In the genomic region with DNA sequence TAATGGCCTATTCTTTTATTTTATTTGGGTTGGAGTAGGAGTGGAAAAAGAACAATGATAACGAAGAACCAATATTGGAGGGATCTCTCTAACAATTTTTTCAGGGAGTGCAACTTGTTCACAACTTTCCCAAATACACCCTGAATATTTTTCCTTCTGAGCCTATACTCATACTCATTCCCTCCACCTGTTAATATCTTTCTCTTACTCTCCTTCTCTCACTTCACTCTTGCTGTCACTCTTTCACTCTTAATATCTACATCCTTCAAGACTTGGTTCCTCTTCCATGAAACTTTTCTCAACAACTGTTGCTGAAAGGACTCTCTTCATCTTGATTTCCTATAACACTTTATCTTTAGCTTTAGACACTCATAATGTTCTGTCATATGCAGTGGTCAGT, we compare ENCODE assay signal across 1 cellular context.
TF ChIP-seq lines count a peak whose summit lies in the region.

No MANE protein-coding gene starts in this region.

TF ChIP-seq in A549, 52 proteins besides CTCF, POLR2A, EP300 and RAD21 (continued from another document):
- TF ChIP-seq, protein P1, sequence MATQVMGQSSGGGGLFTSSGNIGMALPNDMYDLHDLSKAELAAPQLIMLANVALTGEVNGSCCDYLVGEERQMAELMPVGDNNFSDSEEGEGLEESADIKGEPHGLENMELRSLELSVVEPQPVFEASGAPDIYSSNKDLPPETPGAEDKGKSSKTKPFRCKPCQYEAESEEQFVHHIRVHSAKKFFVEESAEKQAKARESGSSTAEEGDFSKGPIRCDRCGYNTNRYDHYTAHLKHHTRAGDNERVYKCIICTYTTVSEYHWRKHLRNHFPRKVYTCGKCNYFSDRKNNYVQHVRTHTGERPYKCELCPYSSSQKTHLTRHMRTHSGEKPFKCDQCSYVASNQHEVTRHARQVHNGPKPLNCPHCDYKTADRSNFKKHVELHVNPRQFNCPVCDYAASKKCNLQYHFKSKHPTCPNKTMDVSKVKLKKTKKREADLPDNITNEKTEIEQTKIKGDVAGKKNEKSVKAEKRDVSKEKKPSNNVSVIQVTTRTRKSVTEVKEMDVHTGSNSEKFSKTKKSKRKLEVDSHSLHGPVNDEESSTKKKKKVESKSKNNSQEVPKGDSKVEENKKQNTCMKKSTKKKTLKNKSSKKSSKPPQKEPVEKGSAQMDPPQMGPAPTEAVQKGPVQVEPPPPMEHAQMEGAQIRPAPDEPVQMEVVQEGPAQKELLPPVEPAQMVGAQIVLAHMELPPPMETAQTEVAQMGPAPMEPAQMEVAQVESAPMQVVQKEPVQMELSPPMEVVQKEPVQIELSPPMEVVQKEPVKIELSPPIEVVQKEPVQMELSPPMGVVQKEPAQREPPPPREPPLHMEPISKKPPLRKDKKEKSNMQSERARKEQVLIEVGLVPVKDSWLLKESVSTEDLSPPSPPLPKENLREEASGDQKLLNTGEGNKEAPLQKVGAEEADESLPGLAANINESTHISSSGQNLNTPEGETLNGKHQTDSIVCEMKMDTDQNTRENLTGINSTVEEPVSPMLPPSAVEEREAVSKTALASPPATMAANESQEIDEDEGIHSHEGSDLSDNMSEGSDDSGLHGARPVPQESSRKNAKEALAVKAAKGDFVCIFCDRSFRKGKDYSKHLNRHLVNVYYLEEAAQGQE (IDR thresholded peaks at IDR 0.05): no peak
- no peak for TF ChIP-seq JUNB (IDR thresholded peaks at IDR 0.05)
- no peak for TF ChIP-seq HOXB5 (CRISPR knock-in tag; IDR thresholded peaks at IDR 0.05)
- TF ChIP-seq, protein P2, sequence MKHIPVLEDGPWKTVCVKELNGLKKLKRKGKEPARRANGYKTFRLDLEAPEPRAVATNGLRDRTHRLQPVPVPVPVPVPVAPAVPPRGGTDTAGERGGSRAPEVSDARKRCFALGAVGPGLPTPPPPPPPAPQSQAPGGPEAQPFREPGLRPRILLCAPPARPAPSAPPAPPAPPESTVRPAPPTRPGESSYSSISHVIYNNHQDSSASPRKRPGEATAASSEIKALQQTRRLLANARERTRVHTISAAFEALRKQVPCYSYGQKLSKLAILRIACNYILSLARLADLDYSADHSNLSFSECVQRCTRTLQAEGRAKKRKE (CRISPR knock-in tag; IDR thresholded peaks at IDR 0.05; ENCODE audit: low read depth): no peak
- TF ChIP-seq, protein P3, sequence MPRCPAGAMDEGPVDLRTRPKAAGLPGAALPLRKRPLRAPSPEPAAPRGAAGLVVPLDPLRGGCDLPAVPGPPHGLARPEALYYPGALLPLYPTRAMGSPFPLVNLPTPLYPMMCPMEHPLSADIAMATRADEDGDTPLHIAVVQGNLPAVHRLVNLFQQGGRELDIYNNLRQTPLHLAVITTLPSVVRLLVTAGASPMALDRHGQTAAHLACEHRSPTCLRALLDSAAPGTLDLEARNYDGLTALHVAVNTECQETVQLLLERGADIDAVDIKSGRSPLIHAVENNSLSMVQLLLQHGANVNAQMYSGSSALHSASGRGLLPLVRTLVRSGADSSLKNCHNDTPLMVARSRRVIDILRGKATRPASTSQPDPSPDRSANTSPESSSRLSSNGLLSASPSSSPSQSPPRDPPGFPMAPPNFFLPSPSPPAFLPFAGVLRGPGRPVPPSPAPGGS (IDR thresholded peaks at IDR 0.05): no peak
- TF ChIP-seq, protein P4, sequence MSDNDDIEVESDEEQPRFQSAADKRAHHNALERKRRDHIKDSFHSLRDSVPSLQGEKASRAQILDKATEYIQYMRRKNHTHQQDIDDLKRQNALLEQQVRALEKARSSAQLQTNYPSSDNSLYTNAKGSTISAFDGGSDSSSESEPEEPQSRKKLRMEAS (IDR thresholded peaks at IDR 0.05): no peak
- TF ChIP-seq CEBPB (IDR thresholded peaks at IDR 0.05): no peak
- TF ChIP-seq TFCP2L1 (CRISPR knock-in tag; IDR thresholded peaks at IDR 0.05): no peak
- TF ChIP-seq RARB (CRISPR knock-in tag; IDR thresholded peaks at IDR 0.05): no peak
- TF ChIP-seq HEYL (CRISPR knock-in tag; IDR thresholded peaks at IDR 0.05): no peak
- TF ChIP-seq, protein P5, sequence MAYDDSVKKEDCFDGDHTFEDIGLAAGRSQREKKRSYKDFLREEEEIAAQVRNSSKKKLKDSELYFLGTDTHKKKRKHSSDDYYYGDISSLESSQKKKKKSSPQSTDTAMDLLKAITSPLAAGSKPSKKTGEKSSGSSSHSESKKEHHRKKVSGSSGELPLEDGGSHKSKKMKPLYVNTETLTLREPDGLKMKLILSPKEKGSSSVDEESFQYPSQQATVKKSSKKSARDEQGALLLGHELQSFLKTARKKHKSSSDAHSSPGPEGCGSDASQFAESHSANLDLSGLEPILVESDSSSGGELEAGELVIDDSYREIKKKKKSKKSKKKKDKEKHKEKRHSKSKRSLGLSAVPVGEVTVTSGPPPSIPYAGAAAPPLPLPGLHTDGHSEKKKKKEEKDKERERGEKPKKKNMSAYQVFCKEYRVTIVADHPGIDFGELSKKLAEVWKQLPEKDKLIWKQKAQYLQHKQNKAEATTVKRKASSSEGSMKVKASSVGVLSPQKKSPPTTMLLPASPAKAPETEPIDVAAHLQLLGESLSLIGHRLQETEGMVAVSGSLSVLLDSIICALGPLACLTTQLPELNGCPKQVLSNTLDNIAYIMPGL (CRISPR knock-in tag; IDR thresholded peaks at IDR 0.05; ENCODE audit: borderline replicate concordance): no peak
- no peak for TF ChIP-seq ZFP36 (IDR thresholded peaks at IDR 0.05; ENCODE audit: borderline replicate concordance, partially characterized antibody)
- no peak for TF ChIP-seq ZNF302 (CRISPR knock-in tag; IDR thresholded peaks at IDR 0.05)
- TF ChIP-seq ESRRA (IDR thresholded peaks at IDR 0.05; ENCODE audit: borderline replicate concordance, low read length): no peak
- no peak for TF ChIP-seq FOSB (CRISPR knock-in tag; IDR thresholded peaks at IDR 0.05)
